21 cellular contexts compared by ENCODE assay signal in the genomic region with DNA sequence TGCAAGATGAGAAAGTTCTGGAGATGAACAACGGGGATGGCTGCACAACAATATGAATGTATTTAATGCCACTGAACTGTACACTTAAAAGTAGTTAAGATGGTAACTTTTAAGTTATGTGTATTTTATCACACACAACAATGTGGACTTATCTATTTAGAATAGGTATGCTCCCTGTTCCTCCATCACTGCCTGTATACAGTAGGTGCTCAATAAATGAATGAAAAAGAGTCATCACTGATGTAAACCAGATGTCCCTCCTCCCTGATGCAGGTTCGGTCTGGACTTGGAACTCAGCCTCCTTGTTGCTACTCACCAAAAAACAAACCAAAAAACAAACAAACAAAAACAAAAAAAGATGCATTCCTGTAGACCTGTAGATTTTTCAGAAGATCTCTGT.
"Had no signal": no experiment of that assay in that cellular context is flagged by ENCODE, and none has a peak within 500 bp of the region (broad histone marks: within the 10 kb centered on the region; RNA-seq: fewer than 3 reads in every experiment).

No MANE protein-coding gene starts in this region.

- H3K4me2 ChIP-seq: PC-9 had no signal

- H3K36me3 ChIP-seq: MG63, Peyer's patch, SJCRH30 had no signal

- H3K27me3 ChIP-seq: MG63, Peyer's patch, SJCRH30 had no signal

- H2AFZ ChIP-seq: PC-9 had no signal

- DNase-seq: KG1, MG63, NCI-H1092, NCI-H1105 treated with DMSO at 0.1 percent for 48 hours, NCI-H1417 treated with DMSO at 0.1 percent for 48 hours, NCI-H146, NCI-H1694 treated with DMSO at 0.1 percent for 48 hours, NCI-H1930, NCI-H2081, NCI-H2107, NCI-H2227 treated with DMSO at 0.1 percent for 48 hours, NCI-H524, NCI-H69, NCI-H774, OCI-M1, PC-9, Peyer's patch, SHP77 treated with DMSO at 0.1 percent for 48 hours, SJCRH30 had no signal

- ATAC-seq: Right ventricle myocardium inferior, SK-N-SH treated with all-trans-retinoic acid at 6 μM for 48 hours had no signal

- H3K9me3 ChIP-seq: Peyer's patch had no signal

- H3K4me3 ChIP-seq: MG63, PC-9, Peyer's patch, SJCRH30 had no signal

- H3K4me1 ChIP-seq: Peyer's patch, SJCRH30 had no signal

- H3K27ac ChIP-seq: PC-9, Peyer's patch, SJCRH30 had no signal
